In the genomic region with DNA sequence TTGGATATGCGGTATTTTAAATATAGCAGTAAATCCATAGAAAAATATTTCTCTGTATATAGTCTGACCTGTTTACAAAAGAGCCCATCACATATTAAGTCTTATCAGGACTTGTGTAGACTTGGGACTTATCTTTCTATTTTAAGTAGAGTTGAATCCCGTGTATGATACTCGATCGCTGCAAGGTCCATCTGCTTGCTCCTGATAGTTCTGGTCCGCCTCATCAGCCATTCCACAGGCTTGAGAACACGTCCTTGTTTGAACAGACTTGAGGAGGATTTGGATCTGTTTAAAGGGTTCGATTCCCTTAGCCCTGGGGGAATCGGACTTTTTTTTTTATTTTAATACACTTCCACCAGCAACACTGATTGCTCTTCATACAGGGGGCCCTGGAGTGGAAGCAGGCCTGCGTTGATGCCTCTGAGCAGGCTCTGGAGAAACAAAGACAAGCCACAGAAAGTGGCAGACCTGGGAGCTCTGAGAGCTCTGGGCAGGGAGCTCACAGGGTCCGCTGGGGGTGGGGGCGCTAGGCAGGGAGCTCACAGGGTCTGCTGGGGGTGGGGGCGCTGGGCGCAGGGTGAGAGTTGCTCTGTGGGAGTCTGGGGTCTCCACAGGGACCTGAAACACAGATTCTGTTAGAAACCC, we compare ENCODE assay signal across 1 cellular context.
TF ChIP-seq lines count a peak whose summit lies in the region.

No MANE protein-coding gene starts in this region.

TF ChIP-seq in K562, 482 proteins besides CTCF, POLR2A, EP300 and RAD21 (continued from another document):
- TF ChIP-seq, protein P1, sequence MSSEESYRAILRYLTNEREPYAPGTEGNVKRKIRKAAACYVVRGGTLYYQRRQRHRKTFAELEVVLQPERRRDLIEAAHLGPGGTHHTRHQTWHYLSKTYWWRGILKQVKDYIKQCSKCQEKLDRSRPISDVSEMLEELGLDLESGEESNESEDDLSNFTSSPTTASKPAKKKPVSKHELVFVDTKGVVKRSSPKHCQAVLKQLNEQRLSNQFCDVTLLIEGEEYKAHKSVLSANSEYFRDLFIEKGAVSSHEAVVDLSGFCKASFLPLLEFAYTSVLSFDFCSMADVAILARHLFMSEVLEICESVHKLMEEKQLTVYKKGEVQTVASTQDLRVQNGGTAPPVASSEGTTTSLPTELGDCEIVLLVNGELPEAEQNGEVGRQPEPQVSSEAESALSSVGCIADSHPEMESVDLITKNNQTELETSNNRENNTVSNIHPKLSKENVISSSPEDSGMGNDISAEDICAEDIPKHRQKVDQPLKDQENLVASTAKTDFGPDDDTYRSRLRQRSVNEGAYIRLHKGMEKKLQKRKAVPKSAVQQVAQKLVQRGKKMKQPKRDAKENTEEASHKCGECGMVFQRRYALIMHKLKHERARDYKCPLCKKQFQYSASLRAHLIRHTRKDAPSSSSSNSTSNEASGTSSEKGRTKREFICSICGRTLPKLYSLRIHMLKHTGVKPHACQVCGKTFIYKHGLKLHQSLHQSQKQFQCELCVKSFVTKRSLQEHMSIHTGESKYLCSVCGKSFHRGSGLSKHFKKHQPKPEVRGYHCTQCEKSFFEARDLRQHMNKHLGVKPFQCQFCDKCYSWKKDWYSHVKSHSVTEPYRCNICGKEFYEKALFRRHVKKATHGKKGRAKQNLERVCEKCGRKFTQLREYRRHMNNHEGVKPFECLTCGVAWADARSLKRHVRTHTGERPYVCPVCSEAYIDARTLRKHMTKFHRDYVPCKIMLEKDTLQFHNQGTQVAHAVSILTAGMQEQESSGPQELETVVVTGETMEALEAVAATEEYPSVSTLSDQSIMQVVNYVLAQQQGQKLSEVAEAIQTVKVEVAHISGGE (CRISPR knock-in tag; IDR thresholded peaks at IDR 0.05), result no peak
- no peak for TF ChIP-seq NFIX (CRISPR knock-in tag; IDR thresholded peaks at IDR 0.05; ENCODE audit: low read depth)
- no peak for TF ChIP-seq CXXC5 (CRISPR knock-in tag; IDR thresholded peaks at IDR 0.05)
- 0 out of 2 replicates have a peak, but pooled peaks have one; percentile 11 for TF ChIP-seq CBFA2T3 (IDR thresholded peaks at IDR 0.05)
- no peak for TF ChIP-seq NELFE (IDR thresholded peaks at IDR 0.05; ENCODE audit: insufficient read depth, insufficient read length)
TF ChIP-seq in K562: peak in this region for 4.
